Comparison of ENCODE assay signal across 8 cellular contexts in genomic region chr12:56041579-56042429, GRCh38.
DNase-seq lines count a peak whose midpoint lies in the region; ATAC-seq and TF ChIP-seq lines count a peak whose summit lies in the region.

TSS of gene RPS26 (plus strand) at chr12:56041918. CDS start at chr12:56042167, 249 bp downstream.

- peak within 1 kb of the TSS; percentile 70 for H3K4me3 ChIP-seq in AG10803 (ENCODE audit: low read length)

- DNase-seq in AG10803 (ENCODE audit: low read depth) = peak; percentile 99
- DNase-seq in NCI-H345 (lab: John Stamatoyannopoulos, UW) = peak; percentile 99
- DNase-seq in activated CD4-positive, CD25-positive, alpha-beta regulatory T cell (lab: John Stamatoyannopoulos, UW) = peak; percentile 73 to 86 (median 77)
- DNase-seq in central memory CD4-positive, alpha-beta T cell = peak; percentile 96
- peak; percentile 100 for DNase-seq in iris pigment epithelial cell (ENCODE audit: low read depth)
- DNase-seq in stimulated activated CD4-positive, alpha-beta T cell treated with anti-CD3 and anti-CD28 coated beads, Interleukin-12 subunit alpha, Interleukin-12 subunit beta, amount 100 ng/mL, for 24 hours (ENCODE audit: low read depth in 2 of 2) = peak; percentile 85 to 87

- ATAC-seq in GM19023 (IDR thresholded peaks at IDR 0.05; ENCODE audit: unreplicated experiment) (peak; percentile 90), HG03280 (IDR thresholded peaks at IDR 0.05; ENCODE audit: unreplicated experiment) (peak; percentile 95)

- TF ChIP-seq CTCF in AG10803 (conservative IDR thresholded peaks at IDR 0.05; ENCODE audit: low read length) = peak; percentile 35

Comparison
In these comparisons a context has a peak if more than half of its experiments do, and no peak if none do; other contexts are left out.
1. Peak in every context shown above with its lines: DNase-seq, ATAC-seq and H3K4me3 ChIP-seq.